Comparison of ENCODE assay signal across 8 cellular contexts in the genomic region with DNA sequence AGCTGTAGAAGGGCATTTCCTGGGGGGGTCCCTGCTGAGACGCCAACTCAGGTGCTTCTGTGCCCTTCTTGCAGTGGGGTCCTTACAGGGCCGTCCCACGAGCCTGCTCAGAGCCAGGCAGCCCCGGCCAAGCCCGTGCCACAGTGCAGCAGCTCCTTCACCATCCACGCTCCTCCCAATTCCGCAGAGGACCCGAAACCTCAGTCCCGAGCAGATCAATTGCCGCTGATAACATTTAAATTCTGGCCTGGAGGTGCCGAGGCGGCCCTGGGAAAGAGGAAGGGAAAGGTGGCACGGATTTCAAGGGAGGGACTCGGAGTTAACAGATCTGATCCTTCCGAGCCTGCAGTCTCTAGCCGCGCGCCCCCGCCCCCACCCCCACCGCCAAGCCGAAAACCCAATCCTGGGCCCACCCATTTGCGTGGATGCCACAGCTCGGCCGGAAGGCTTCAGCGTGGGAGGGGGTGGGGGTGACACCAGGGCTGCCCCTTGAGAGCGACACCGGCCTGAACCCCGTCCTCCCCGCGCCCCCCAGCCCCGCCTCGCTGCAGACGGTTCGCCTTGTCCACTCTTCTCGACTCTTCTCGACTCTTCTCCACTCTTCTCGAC. TPM values are rescaled to one million over a fixed set of nuclear protein-coding genes. Genes with fewer than 3 reads are reported as not detected.
A peak's percentile ranks its signal among the peaks of the same experiment; 100 is the strongest.
DNase-seq lines count a peak whose midpoint lies in the region; ATAC-seq and TF ChIP-seq lines count a peak whose summit lies in the region.

No MANE protein-coding gene starts in this region.

- H3K4me2 ChIP-seq in Karpas-422 (ENCODE audit: low read depth, low read length, poor library complexity, severe bottlenecking) = peak overlapping the region; percentile 78

- no peaks in the 10 kb centered on the region for H4K20me1 ChIP-seq in Karpas-422 (ENCODE audit: insufficient read depth, low read depth, low read length)

- H3K9me2 ChIP-seq in Karpas-422 (replicated peaks; ENCODE audit: insufficient read depth, low read length) = no peaks in the 10 kb centered on the region

- H3K27ac ChIP-seq in ACC112 (ENCODE audit: low read depth, low read length) (no peak overlapping the region), Karpas-422 (ENCODE audit: low read length) (peak overlapping the region; percentile 88), coronary artery (peak overlapping the region; percentile 85 to 98), muscle layer of duodenum (ENCODE audit: low read length) (no peak overlapping the region)

- DNase-seq in Karpas-422 = no peak
- no peak for DNase-seq in coronary artery (ENCODE audit: low spot score)
- no peak for DNase-seq in NCI-H1436 (lab: John Stamatoyannopoulos, UW)
- no peak for DNase-seq in AG08395 (ENCODE audit: low spot score)

- H3K79me2 ChIP-seq in ACC112 (ENCODE audit: control insufficient read depth, insufficient read depth, low read length, unreplicated experiment) = no peaks in the 10 kb centered on the region
- H3K79me2 ChIP-seq in Karpas-422 (ENCODE audit: low read length) = no peaks in the 10 kb centered on the region

- H2AFZ ChIP-seq in ACC112 (ENCODE audit: low read length, unreplicated experiment) (peak overlapping the region; percentile 42), Karpas-422 (ENCODE audit: low read length) (no peak overlapping the region)

- no peak for ATAC-seq in GM21529 (IDR thresholded peaks at IDR 0.05; ENCODE audit: unreplicated experiment)
- no peak for ATAC-seq in HG03460 (IDR thresholded peaks at IDR 0.05; ENCODE audit: unreplicated experiment)

- H3K4me3 ChIP-seq in ACC112 (ENCODE audit: low read depth, low read length) (peak overlapping the region; percentile 74), Karpas-422 (ENCODE audit: low read length) (peak overlapping the region; percentile 68), coronary artery (peak overlapping the region; percentile 74), muscle layer of duodenum (ENCODE audit: low read depth in 1 of 2, low read length in 2 of 2) (peak overlapping the region; percentile 71 to 72)

- H3K9me3 ChIP-seq in Karpas-422 (ENCODE audit: low read length) (no peaks in the 10 kb centered on the region), muscle layer of duodenum (ENCODE audit: control insufficient read depth in 1 of 2, low read length in 2 of 2) (no peaks in the 10 kb centered on the region)

- H3K9ac ChIP-seq in Karpas-422 (ENCODE audit: low read length) = peak overlapping the region; percentile 90

- TF ChIP-seq CTCF in coronary artery (IDR thresholded peaks at IDR 0.05) = no peak

- H3K4me1 ChIP-seq in ACC112 (ENCODE audit: control insufficient read depth, insufficient read depth, low read length, unreplicated experiment) = peaks cover 8% of the 10 kb centered on the region
- peaks cover 66% of the 10 kb centered on the region for H3K4me1 ChIP-seq in Karpas-422 (ENCODE audit: low read length)
- H3K4me1 ChIP-seq in muscle layer of duodenum (ENCODE audit: control insufficient read depth in 1 of 2, insufficient read depth in 2 of 2, low read length in 2 of 2) = peaks cover 24 to 83% of the 10 kb centered on the region in 2 donors

- H3K36me3 ChIP-seq in ACC112 (ENCODE audit: insufficient read depth, low read length) (no peaks in the 10 kb centered on the region), Karpas-422 (ENCODE audit: insufficient read depth, low read length) (no peaks in the 10 kb centered on the region), muscle layer of duodenum (ENCODE audit: control insufficient read depth in 1 of 2, insufficient read depth in 2 of 2, low read length in 2 of 2) (no peaks in the 10 kb centered on the region)

- H3K27me3 ChIP-seq in ACC112 (ENCODE audit: insufficient read depth, low read length) (peaks cover 17% of the 10 kb centered on the region), Karpas-422 (ENCODE audit: low read length) (no peaks in the 10 kb centered on the region), muscle layer of duodenum (ENCODE audit: low read depth, low read length) (no peaks in the 10 kb centered on the region)

RNA-seq across cellular contexts. Expression of gene JAM3, which starts 32.3 kb away (rescaled TPM):
- 0.65 and 4.8 TPM in 2 replicates for total RNA-seq in Karpas-422 (2014; rRNA removed; shearing (Covaris generic); ENCODE audit: low replicate concordance)

Comparison
In these comparisons a context has a peak if more than half of its experiments do, and no peak if none do; other contexts are left out.
1. H3K27ac ChIP-seq: peak in Karpas-422 (single experiment) and coronary artery (2 of 2); none in ACC112 (single experiment) and muscle layer of duodenum (single experiment).
2. Peak in every context shown above with its lines, with median percentiles within 50 percentile points of each other: H3K4me3 ChIP-seq.